19 cellular contexts compared by ENCODE assay signal in genomic region chr4:89506866-89507494, GRCh38.
"Had no signal": no experiment of that assay in that cellular context is flagged by ENCODE, and none has a peak within 500 bp of the region (broad histone marks: within the 10 kb centered on the region; RNA-seq: fewer than 3 reads in every experiment).

No MANE protein-coding gene starts in this region.

- DNase-seq: activated CD4-positive, alpha-beta T cell treated with anti-CD3 and anti-CD28 coated beads, Interleukin-2, amount 50 U/mL, for 1 hour; activated CD8-positive, alpha-beta memory T cell treated with anti-CD3 and anti-CD28 coated beads, Interleukin-2, amount 50 U/mL, for 48 hours; activated gamma-delta T cell treated with Interleukin-2 at 50 U/mL for 16 hours; activated T-cell treated with anti-CD3 and anti-CD28 coated beads, Interleukin-2, amount 50 U/mL, for 48 hours; amniotic stem cell; foreskin melanocyte; glutamatergic neuron; hypothalamus; midbrain; stimulated activated naive B cell treated with anti-CD40 and anti-IgM and Interleukin-4, amounts not matched to agents 10 μg/mL and 1 μg/mL and 100 μg/mL, for 72 hours; SW 1271; upper lobe of left lung had no signal

- H3K36me3 ChIP-seq: thoracic aorta, upper lobe of left lung had no signal

- FAIRE-seq: keratinocyte, TTC549 had no signal

- H3K9me3 ChIP-seq: thoracic aorta, upper lobe of left lung had no signal

- H3K4me3 ChIP-seq: coronary artery, lung, thoracic aorta, upper lobe of left lung had no signal

- H3K4me1 ChIP-seq: upper lobe of left lung had no signal

- H3K27me3 ChIP-seq: upper lobe of left lung had no signal

- ATAC-seq: activated CD4-positive, CD25-positive, alpha-beta regulatory T cell treated with anti-CD3 and anti-CD28 coated beads, Interleukin-2, amount 50 U/mL, for 24 hours; esophagus mucosa; stimulated activated naive B cell treated with anti-CD40 and anti-IgM and Interleukin-4, amounts not matched to agents 10 μg/mL and 1 μg/mL and 100 μg/mL, for 72 hours had no signal

- H3K27ac ChIP-seq: coronary artery, thoracic aorta, upper lobe of left lung had no signal
